Comparison of ENCODE assay signal across 23 cellular contexts in the genomic region with DNA sequence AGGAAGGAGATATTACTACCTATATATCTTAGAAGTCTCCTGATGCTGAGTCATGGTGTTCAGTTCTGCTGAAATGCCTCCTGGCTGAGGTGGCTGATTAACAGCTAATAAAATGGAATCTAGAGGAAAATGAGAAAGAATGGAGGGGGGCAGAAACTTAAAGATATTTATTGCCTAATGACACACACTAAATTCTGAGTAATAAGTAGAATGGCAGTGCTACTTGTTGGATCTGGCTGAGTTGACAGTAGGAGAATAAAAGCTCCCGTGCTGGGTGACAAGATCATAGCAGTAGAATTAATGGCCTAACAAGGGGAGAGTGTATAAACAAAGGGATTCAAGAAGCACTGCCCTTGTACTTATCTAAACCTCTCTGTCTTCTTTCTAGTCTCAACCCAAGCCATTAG.
DNase-seq lines count a peak whose midpoint lies in the region; ATAC-seq, FAIRE-seq and TF ChIP-seq lines count a peak whose summit lies in the region.
"Had no signal": no experiment of that assay in that cellular context is flagged by ENCODE, and none has a peak within 500 bp of the region (broad histone marks: within the 10 kb centered on the region; RNA-seq: fewer than 3 reads in every experiment).

No MANE protein-coding gene starts in this region.

- POLR2A ChIA-PET in HepG2 (lab: Yijun Ruan, JAX) (no interaction called here), WTC11 (lab: Charles Lee) (no interaction called here), Caco-2 (lab: Charles Lee) (no interaction called here)

- H3K4me2 ChIP-seq in HepG2 (ENCODE audit: low read depth, low read length): no peak overlapping the region

- H4K20me1 ChIP-seq in HepG2 (ENCODE audit: insufficient read depth, low read length): no peaks in the 10 kb centered on the region

- H3K36me3 Mint-ChIP-seq in WTC11: no peaks in the 10 kb centered on the region
- no peaks in the 10 kb centered on the region for H3K36me3 Mint-ChIP-seq in Caco-2 (ENCODE audit: insufficient read depth, unreplicated experiment)
- H3K36me3 Mint-ChIP-seq: CD4-positive, alpha-beta memory T cell had no signal

- no peak overlapping the region for H3K4me3 Mint-ChIP-seq in WTC11
- no peak overlapping the region for H3K4me3 Mint-ChIP-seq in Caco-2 (ENCODE audit: unreplicated experiment)
- H3K4me3 Mint-ChIP-seq: IgD-negative memory B cell had no signal

- no peak for TF ChIP-seq CTCF in HepG2 (CRISPR knock-in tag; IDR thresholded peaks at IDR 0.05)
- no peak for TF ChIP-seq CTCF in right lobe of liver (IDR thresholded peaks at IDR 0.05)
- no peak for TF ChIP-seq CTCF in WTC11 (IDR thresholded peaks at IDR 0.05)
- TF ChIP-seq CTCF in Caco-2 (IDR thresholded peaks at IDR 0.05; ENCODE audit: insufficient read depth in 1 of 2, low read depth in 1 of 2, low read length in 1 of 2, severe bottlenecking in 1 of 2, unreplicated experiment in 1 of 2): no peak

- TF ChIP-seq RAD21 in HepG2 (CRISPR knock-in tag; IDR thresholded peaks at IDR 0.05): no peak

- H3K4me1 ChIP-seq in HepG2 (ENCODE audit: insufficient read depth, low read length): no peaks in the 10 kb centered on the region
- H3K4me1 ChIP-seq in right lobe of liver: no peaks in the 10 kb centered on the region
- H3K4me1 ChIP-seq in Caco-2: no peaks in the 10 kb centered on the region
- H3K4me1 ChIP-seq: heart right ventricle, vagina had no signal

- no peak overlapping the region for H3K9ac ChIP-seq in HepG2 (ENCODE audit: insufficient read depth, low read depth, low read length)

- no peak for TF ChIP-seq POLR2A in HepG2 (IDR thresholded peaks at IDR 0.05; ENCODE audit: insufficient read depth in 1 of 2, low read depth in 2 of 2, low read length in 2 of 2)
- TF ChIP-seq POLR2A in right lobe of liver (IDR thresholded peaks at IDR 0.05): no peak

- H3K79me2 ChIP-seq in HepG2 (ENCODE audit: insufficient read depth, low read length): no peaks in the 10 kb centered on the region

- H3K27ac ChIP-seq in HepG2 (ENCODE audit: extremely low read length, insufficient read depth, low read length): no peak overlapping the region
- H3K27ac ChIP-seq in right lobe of liver: no peak overlapping the region
- H3K27ac ChIP-seq: heart right ventricle, stomach, vagina had no signal

- DNase-seq in HepG2 (ENCODE audit: low spot score): no peak
- DNase-seq in right lobe of liver: no peak
- peak; percentile 15 for DNase-seq in amniotic epithelial cell (ENCODE audit: low read depth)
- DNase-seq in glomerular visceral epithelial cell (ENCODE audit: extremely low spot score): peak; percentile 4
- DNase-seq in WTC11 (ENCODE audit: low spot score): no peak
- DNase-seq in stimulated activated CD4-positive, alpha-beta T cell treated with anti-CD3 and anti-CD28 coated beads, Interleukin-4, amount 100 ng/mL, for 1 hour: no peak
- DNase-seq in SK-N-DZ (ENCODE audit: low spot score): no peak
- DNase-seq in Caco-2: no peak
- DNase-seq: activated CD4-positive, alpha-beta T cell treated with anti-CD3 and anti-CD28 coated beads, Interleukin-2, amount 50 U/mL, for 1 hour; activated naive CD4-positive, alpha-beta T cell treated with anti-CD3 and anti-CD28 coated beads, Interleukin-2, amount 50 U/mL, for 16 hours; activated T-cell treated with anti-CD3 and anti-CD28 coated beads, Interleukin-2, amount 50 U/mL, for 1 hour; CD4-positive, alpha-beta memory T cell; EL; heart right ventricle; kidney; mucosa of descending colon; NCI-H2029 treated with DMSO at 0.1 percent for 48 hours; NCI-H748 treated with DMSO at 0.1 percent for 48 hours; stomach had no signal

- H3K27me3 Mint-ChIP-seq in WTC11 (ENCODE audit: low read depth) (no peaks in the 10 kb centered on the region), Caco-2 (ENCODE audit: insufficient read depth, unreplicated experiment) (no peaks in the 10 kb centered on the region)
- H3K27me3 Mint-ChIP-seq: IgD-negative memory B cell had no signal

- H3K27me3 ChIP-seq in HepG2 (ENCODE audit: control insufficient read depth in 1 of 2, insufficient read depth in 2 of 2, low read length in 2 of 2) (no peaks in the 10 kb centered on the region), right lobe of liver (no peaks in the 10 kb centered on the region), Caco-2 (replicated peaks; ENCODE audit: control insufficient read depth, insufficient read depth, low read length) (no peaks in the 10 kb centered on the region; the same call in 1 of the 2 replicates)
- H3K27me3 ChIP-seq: stomach, vagina had no signal

- TF ChIP-seq EP300 in HepG2 (IDR thresholded peaks at IDR 0.05; ENCODE audit: low read depth in 2 of 2, low read length in 2 of 2) (no peak), HepG2 (CRISPR knock-in tag; IDR thresholded peaks at IDR 0.05; ENCODE audit: borderline replicate concordance) (no peak)

- no TSS peak for BruUV-seq in HepG2 (replicated peaks; lab: Mats Ljungman, UMichigan)
- BruUV-seq in Caco-2 (replicated peaks; lab: Mats Ljungman, UMichigan): no TSS peak

- 0% methylated on average over 1 of the region's 1 CpG for WGBS in HepG2 (ENCODE audit: low lambda C conversion rate)
- WGBS in right lobe of liver (ENCODE audit: insufficient coverage, low coverage, low lambda C conversion rate, missing lambda C conversion rate): 21% methylated on average over 1 of the region's 1 CpG

- no peak overlapping the region for H3K4me3 ChIP-seq in HepG2 (replicated peaks in 1 of 3; ENCODE audit: insufficient read depth in 1 of 3, low read depth in 2 of 3, low read length in 3 of 3)
- no peak overlapping the region for H3K4me3 ChIP-seq in right lobe of liver
- H3K4me3 ChIP-seq in Caco-2 (ENCODE audit: low read depth, low read length): no peak overlapping the region
- H3K4me3 ChIP-seq: heart right ventricle, mucosa of descending colon, stomach, vagina had no signal

- no peak overlapping the region for H3K27ac Mint-ChIP-seq in WTC11
- H3K27ac Mint-ChIP-seq in Caco-2 (ENCODE audit: unreplicated experiment): no peak overlapping the region
- H3K27ac Mint-ChIP-seq: CD4-positive, alpha-beta memory T cell; IgD-negative memory B cell had no signal

- H3K9me3 ChIP-seq in HepG2 (ENCODE audit: low read length): no peaks in the 10 kb centered on the region
- no peaks in the 10 kb centered on the region for H3K9me3 ChIP-seq in right lobe of liver
- no peaks in the 10 kb centered on the region for H3K9me3 ChIP-seq in Caco-2
- H3K9me3 ChIP-seq: heart right ventricle, mucosa of descending colon, stomach, vagina had no signal

- no peaks in the 10 kb centered on the region for H3K9me3 Mint-ChIP-seq in WTC11
- H3K9me3 Mint-ChIP-seq in Caco-2 (ENCODE audit: unreplicated experiment): no peaks in the 10 kb centered on the region
- H3K9me3 Mint-ChIP-seq: CD4-positive, alpha-beta memory T cell; IgD-negative memory B cell had no signal

- H3K4me1 Mint-ChIP-seq in WTC11 (peaks cover 32% of the 10 kb centered on the region), Caco-2 (ENCODE audit: low read depth, unreplicated experiment) (no peaks in the 10 kb centered on the region)
- H3K4me1 Mint-ChIP-seq: CD4-positive, alpha-beta memory T cell; IgD-negative memory B cell had no signal

- FAIRE-seq in HepG2 (lab: Jason Lieb, UNC): no peak
- FAIRE-seq: TTC549 had no signal

- intact Hi-C loops in HepG2 (cut with micrococcal nuclease; ENCODE audit: unreplicated experiment): no loop called here
- intact Hi-C loops in right lobe of liver (cut with DNase I): no loop called here
- intact Hi-C loops in Caco-2 (cut with micrococcal nuclease; ENCODE audit: unreplicated experiment): no loop called here

- CTCF ChIA-PET in HepG2 (lab: Yijun Ruan, JAX; ENCODE audit: low intra/inter-chr PET ratio, low total read pairs) (no interaction called here), WTC11 (lab: Charles Lee) (no interaction called here), Caco-2 (lab: Charles Lee) (no interaction called here)

- in situ Hi-C loops in HepG2 (cut with HindIII; ENCODE audit: extremely low pct_ligation_motif_present, low pct_unique_long_range_greater_than_20kb): no loop called here

- no peak for ATAC-seq in HepG2
- ATAC-seq in right lobe of liver: no peak
- no peak for ATAC-seq in WTC11
- ATAC-seq: heart right ventricle, mucosa of descending colon, Panc1 had no signal

- H2AFZ ChIP-seq in HepG2 (ENCODE audit: low read length): no peak overlapping the region

- H3K36me3 ChIP-seq in HepG2 (replicated peaks in 1 of 2; ENCODE audit: control insufficient read depth in 1 of 2, insufficient read depth in 2 of 2, low read length in 2 of 2) (no peaks in the 10 kb centered on the region), right lobe of liver (no peaks in the 10 kb centered on the region), Caco-2 (ENCODE audit: control insufficient read depth, insufficient read depth, low read length) (no peaks in the 10 kb centered on the region)
- H3K36me3 ChIP-seq: heart right ventricle, stomach, vagina had no signal

TF ChIP-seq in HepG2, 621 proteins besides CTCF, POLR2A, EP300 and RAD21:
- TF ChIP-seq ZFP36L2 (CRISPR knock-in tag; IDR thresholded peaks at IDR 0.05) (no peak), NFE2L2 (IDR thresholded peaks at IDR 0.05; ENCODE audit: low read length) (peak; percentile 34; the same call in 1 of the 2 replicates)

TF ChIP-seq in WTC11, 78 proteins besides CTCF, POLR2A, EP300 and RAD21 (continues in another document):
- TF ChIP-seq, protein P1, sequence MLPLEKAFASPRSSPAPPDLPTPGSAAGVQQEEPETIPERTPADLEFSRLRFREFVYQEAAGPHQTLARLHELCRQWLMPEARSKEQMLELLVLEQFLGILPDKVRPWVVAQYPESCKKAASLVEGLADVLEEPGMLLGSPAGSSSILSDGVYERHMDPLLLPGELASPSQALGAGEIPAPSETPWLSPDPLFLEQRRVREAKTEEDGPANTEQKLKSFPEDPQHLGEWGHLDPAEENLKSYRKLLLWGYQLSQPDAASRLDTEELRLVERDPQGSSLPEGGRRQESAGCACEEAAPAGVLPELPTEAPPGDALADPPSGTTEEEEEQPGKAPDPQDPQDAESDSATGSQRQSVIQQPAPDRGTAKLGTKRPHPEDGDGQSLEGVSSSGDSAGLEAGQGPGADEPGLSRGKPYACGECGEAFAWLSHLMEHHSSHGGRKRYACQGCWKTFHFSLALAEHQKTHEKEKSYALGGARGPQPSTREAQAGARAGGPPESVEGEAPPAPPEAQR (CRISPR knock-in tag; IDR thresholded peaks at IDR 0.05): no peak

Comparison
In these comparisons a context has a peak if more than half of its experiments do, and no peak if none do; other contexts are left out.
1. DNase-seq: peak in amniotic epithelial cell (single experiment) and glomerular visceral epithelial cell (single experiment); none in HepG2 (single experiment), right lobe of liver (0 of 3), WTC11 (single experiment), stimulated activated CD4-positive, alpha-beta T cell treated with anti-CD3 and anti-CD28 coated beads, Interleukin-4, amount 100 ng/mL, for 1 hour (single experiment), SK-N-DZ (single experiment) and Caco-2 (0 of 2).